8 cellular contexts compared by ENCODE assay signal in the genomic region with DNA sequence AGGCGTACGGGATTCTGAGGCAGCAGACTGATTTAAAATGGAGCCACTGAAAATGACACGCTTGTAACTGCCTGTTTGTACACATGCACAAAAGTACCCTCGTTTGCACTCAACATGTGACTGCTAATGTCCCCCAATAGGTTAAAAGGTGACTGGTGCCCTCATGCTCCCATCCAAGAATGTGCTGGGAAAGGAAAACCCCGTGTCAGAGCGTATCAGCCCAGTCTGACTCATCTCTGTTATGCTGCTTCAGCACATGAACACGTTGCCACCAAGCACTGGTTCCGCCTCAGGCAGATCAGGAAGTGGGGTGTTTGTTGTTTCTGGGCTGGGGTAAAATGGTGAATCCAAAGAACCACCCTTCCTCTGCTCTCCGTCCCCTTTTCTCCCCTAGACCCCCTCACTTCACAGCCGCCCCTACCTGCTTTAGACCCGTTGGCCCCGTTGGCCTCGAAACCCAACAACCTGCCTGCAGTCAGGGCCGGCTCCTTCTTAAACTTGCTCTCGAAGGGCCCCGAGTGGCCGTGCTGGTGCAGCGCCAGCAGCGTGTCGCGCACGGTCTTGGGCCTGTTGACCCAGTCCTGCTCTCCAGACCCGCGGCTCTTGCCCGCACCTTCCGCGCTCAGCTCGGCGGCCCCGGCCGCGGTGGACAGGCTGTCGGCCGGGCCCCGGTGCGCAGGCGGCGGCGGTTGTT. TPM values are rescaled to one million over a fixed set of nuclear protein-coding genes. Genes with fewer than 3 reads are reported as not detected.
DNase-seq lines count a peak whose midpoint lies in the region; ATAC-seq, FAIRE-seq and TF ChIP-seq lines count a peak whose summit lies in the region.

No MANE protein-coding gene starts in this region.

- in situ Hi-C loops in GM13976 (cut with MboI; ENCODE audit: low sequenced_read_pairs, unreplicated experiment) (loop anchor here (25.0 kb wide), 2 partner anchors 229 to 354 kb away; no protein-coding TSS in a partner anchor), HepG2 (cut with HindIII; ENCODE audit: extremely low pct_ligation_motif_present, low pct_unique_long_range_greater_than_20kb) (no loop called here)

- H3K36me3 ChIP-seq in HepG2 (replicated peaks in 1 of 2; ENCODE audit: control insufficient read depth in 1 of 2, insufficient read depth in 2 of 2, low read length in 2 of 2), result peaks cover 5 to 13% of the 10 kb centered on the region in 2 experiments

- H3K79me2 ChIP-seq in HepG2 (ENCODE audit: insufficient read depth, low read length), result peaks cover 58% of the 10 kb centered on the region

- peak overlapping the region; percentile 96 to 100 for H3K27ac ChIP-seq in coronary artery
- H3K27ac ChIP-seq in HepG2 (ENCODE audit: extremely low read length, insufficient read depth, low read length), result peak overlapping the region; percentile 100

- CTCF ChIA-PET in activated CD4-positive, alpha-beta T cell treated with anti-CD3 and anti-CD28 coated beads, Interleukin-2, amount 10 ng/mL, durations not matched to agents 7 days and 5 days (lab: Charles Lee), result interaction anchor here (1.4 kb wide), 1 partner anchor 11 kb away, joined by 3 read pairs; no protein-coding TSS in a partner anchor
- CTCF ChIA-PET in HepG2 (lab: Yijun Ruan, JAX; ENCODE audit: low intra/inter-chr PET ratio, low total read pairs), result no interaction called here

- peak overlapping the region; percentile 84 for H3K4me3 Mint-ChIP-seq in activated CD4-positive, alpha-beta T cell treated with anti-CD3 and anti-CD28 coated beads, Interleukin-2, amount 10 ng/mL, durations not matched to agents 7 days and 5 days

- peaks cover 23% of the 10 kb centered on the region for H3K4me1 ChIP-seq in HepG2 (ENCODE audit: insufficient read depth, low read length)

- TF ChIP-seq POLR2A in HepG2 (IDR thresholded peaks at IDR 0.05; ENCODE audit: insufficient read depth in 1 of 2, low read depth in 2 of 2, low read length in 2 of 2), result peak in 1 of 2 experiments; percentile 90; a peak in 2 of 4 replicates

- POLR2A ChIA-PET in activated CD4-positive, alpha-beta T cell treated with anti-CD3 and anti-CD28 coated beads, Interleukin-2, amount 10 ng/mL, durations not matched to agents 7 days and 5 days (lab: Charles Lee), result no interaction called here
- POLR2A ChIA-PET in HepG2 (lab: Yijun Ruan, JAX), result interaction anchor here (1.0 to 9.7 kb wide), 7 partner anchors 9 to 463 kb away, joined by 3 to 1137 read pairs (median 137); no protein-coding TSS in a partner anchor

- peak overlapping the region; percentile 96 for H3K4me3 ChIP-seq in coronary artery
- peak overlapping the region; percentile 87 to 91 (median 89) for H3K4me3 ChIP-seq in HepG2 (replicated peaks in 1 of 3; ENCODE audit: insufficient read depth in 1 of 3, low read depth in 2 of 3, low read length in 3 of 3)

- no peak overlapping the region for H2AFZ ChIP-seq in HepG2 (ENCODE audit: low read length)

- peak; percentile 74 for DNase-seq in GM13976 (ENCODE audit: low spot score)
- DNase-seq in NCI-H510A treated with DMSO at 0.1 percent for 48 hours (lab: John Stamatoyannopoulos, UW), result peak; percentile 82
- DNase-seq in activated CD4-positive, alpha-beta T cell treated with anti-CD3 and anti-CD28 coated beads, Interleukin-2, amount 10 ng/mL, durations not matched to agents 7 days and 5 days, result peak; percentile 86
- peak; percentile 90 for DNase-seq in coronary artery (ENCODE audit: low spot score)
- peak; percentile 93 for DNase-seq in HepG2 (ENCODE audit: low spot score)
- peak; percentile 82 for DNase-seq in stimulated activated CD4-positive, alpha-beta T cell treated with anti-CD3 and anti-CD28 coated beads, Interleukin-4, amount 100 ng/mL, for 24 hours

- 5% methylated on average over 11 of the region's 39 CpGs for WGBS in HepG2 (ENCODE audit: low lambda C conversion rate)

- peak overlapping the region; percentile 98 for H3K27ac Mint-ChIP-seq in activated CD4-positive, alpha-beta T cell treated with anti-CD3 and anti-CD28 coated beads, Interleukin-2, amount 10 ng/mL, durations not matched to agents 7 days and 5 days

- H3K36me3 Mint-ChIP-seq in activated CD4-positive, alpha-beta T cell treated with anti-CD3 and anti-CD28 coated beads, Interleukin-2, amount 10 ng/mL, durations not matched to agents 7 days and 5 days (ENCODE audit: low read depth), result peaks cover 48% of the 10 kb centered on the region

- H3K27me3 ChIP-seq in HepG2 (ENCODE audit: control insufficient read depth in 1 of 2, insufficient read depth in 2 of 2, low read length in 2 of 2), result no peaks in the 10 kb centered on the region; a peak in 2 of 5 replicates

- H3K4me2 ChIP-seq in HepG2 (ENCODE audit: low read depth, low read length), result peak overlapping the region; percentile 85

- intact Hi-C loops in HepG2 (cut with micrococcal nuclease; ENCODE audit: unreplicated experiment), result loop anchor here (1.0 to 10.0 kb wide), 2 partner anchors 109 to 207 kb away; no protein-coding TSS in a partner anchor

- peak overlapping the region; percentile 97 for H3K9ac ChIP-seq in HepG2 (ENCODE audit: insufficient read depth, low read depth, low read length)

- no peak for TF ChIP-seq RAD21 in HepG2 (CRISPR knock-in tag; IDR thresholded peaks at IDR 0.05)

- peaks cover 51% of the 10 kb centered on the region for H3K4me1 Mint-ChIP-seq in activated CD4-positive, alpha-beta T cell treated with anti-CD3 and anti-CD28 coated beads, Interleukin-2, amount 10 ng/mL, durations not matched to agents 7 days and 5 days

- no peaks in the 10 kb centered on the region for H3K27me3 Mint-ChIP-seq in activated CD4-positive, alpha-beta T cell treated with anti-CD3 and anti-CD28 coated beads, Interleukin-2, amount 10 ng/mL, durations not matched to agents 7 days and 5 days

- peaks cover 9% of the 10 kb centered on the region; the same call in 1 of the 2 replicates for H4K20me1 ChIP-seq in HepG2 (ENCODE audit: insufficient read depth, low read length)

- TF ChIP-seq EP300 in HepG2 (IDR thresholded peaks at IDR 0.05; ENCODE audit: low read depth in 2 of 2, low read length in 2 of 2) (peak in 1 of 2 experiments; percentile 54; a peak in 2 of 4 replicates), HepG2 (CRISPR knock-in tag; IDR thresholded peaks at IDR 0.05; ENCODE audit: borderline replicate concordance) (peak; percentile 38; the same call in 1 of the 2 replicates)

- peak; percentile 32 for FAIRE-seq in HepG2 (lab: Jason Lieb, UNC)

- BruUV-seq in HepG2 (replicated peaks; lab: Mats Ljungman, UMichigan), result no TSS peak

- H3K9me3 ChIP-seq in HepG2 (ENCODE audit: low read length), result no peaks in the 10 kb centered on the region

- TF ChIP-seq CTCF in GM13976 (IDR thresholded peaks at IDR 0.05; ENCODE audit: borderline replicate concordance, control extremely low read depth, extremely low read depth, insufficient read depth, missing control alignments), result no peak
- no peak for TF ChIP-seq CTCF in coronary artery (IDR thresholded peaks at IDR 0.05)
- TF ChIP-seq CTCF in HepG2 (CRISPR knock-in tag; IDR thresholded peaks at IDR 0.05), result no peak

- no peaks in the 10 kb centered on the region for H3K9me3 Mint-ChIP-seq in activated CD4-positive, alpha-beta T cell treated with anti-CD3 and anti-CD28 coated beads, Interleukin-2, amount 10 ng/mL, durations not matched to agents 7 days and 5 days

- ATAC-seq in HG02973 (IDR thresholded peaks at IDR 0.05; ENCODE audit: unreplicated experiment) (peak; percentile 28), HepG2 (peak; percentile 32), HG02885 (IDR thresholded peaks at IDR 0.05; ENCODE audit: poor library complexity, unreplicated experiment) (no peak)

TF ChIP-seq in HepG2, 621 proteins besides CTCF, POLR2A, EP300 and RAD21 (continues in another document):
- TF ChIP-seq HMG20B (CRISPR knock-in tag; conservative IDR thresholded peaks at IDR 0.05) (0 out of 2 replicates have a peak, but pooled peaks have one; percentile 24), TERF1 (CRISPR knock-in tag; IDR thresholded peaks at IDR 0.05) (no peak), LBX2 (CRISPR knock-in tag; IDR thresholded peaks at IDR 0.05; ENCODE audit: borderline replicate concordance) (no peak)

RNA-seq across cellular contexts. Expression of gene IRF2BP2, which starts 1.8 kb away (rescaled TPM):
- total RNA-seq in activated CD4-positive, alpha-beta T cell treated with anti-CD3 and anti-CD28 coated beads, Interleukin-2, amount 10 ng/mL, durations not matched to agents 7 days and 5 days, result 10 to 100 TPM; 83.0 to 95.0 TPM
- total RNA-seq in HepG2 (2016; rRNA removed; fragmentation: Illumina TruSeq; extraction: Trizol), result 127 and 147 TPM in 2 replicates
- 25.1 and 26.8 TPM in 2 replicates for total RNA-seq in HepG2 (2016; cell fraction: cytosol; rRNA removed; fragmentation: Illumina TruSeq; extraction: Trizol; ENCODE audit: low read depth)
- 104 and 154 TPM in 2 replicates for total RNA-seq in HepG2 (2016; cell fraction: insoluble cytoplasmic fraction; rRNA removed; fragmentation: Illumina TruSeq; extraction: Trizol)
- total RNA-seq in HepG2 (2016; cell fraction: membrane; rRNA removed; fragmentation: Illumina TruSeq; extraction: Trizol), result 85.2 and 85.5 TPM in 2 replicates
- 132 and 141 TPM in 2 replicates for total RNA-seq in HepG2 (2016; cell fraction: nucleus; rRNA removed; fragmentation: Illumina TruSeq; extraction: Trizol)
- 140 and 180 TPM in 2 replicates for polyA plus RNA-seq in HepG2 (2011; rRNA removed)
- 82.1 and 111 TPM in 2 replicates for polyA plus RNA-seq in HepG2 (2011; cell fraction: cytosol; rRNA removed)
- polyA plus RNA-seq in HepG2 (2011; cell fraction: nucleus; rRNA removed), result 491 and 557 TPM in 2 replicates
- polyA plus RNA-seq in HepG2 (2012), result 136 and 153 TPM in 2 replicates
- polyA plus RNA-seq in HepG2 (2016; cell fraction: cytosol; fragmentation: Illumina TruSeq; extraction: Trizol; ENCODE audit: low read depth), result 22.4 and 23.1 TPM in 2 replicates
- polyA plus RNA-seq in HepG2 (2016; cell fraction: insoluble cytoplasmic fraction; fragmentation: Illumina TruSeq; extraction: Trizol; ENCODE audit: low read depth), result 127 and 168 TPM in 2 replicates
- 58.5 and 65.6 TPM in 2 replicates for polyA plus RNA-seq in HepG2 (2016; cell fraction: membrane; fragmentation: Illumina TruSeq; extraction: Trizol; ENCODE audit: low read depth)
- polyA plus RNA-seq in HepG2 (2016; cell fraction: nucleus; fragmentation: Illumina TruSeq; extraction: Trizol; ENCODE audit: insufficient read depth, low read depth), result 293 and 322 TPM in 2 replicates
- polyA minus RNA-seq in HepG2 (2011; rRNA and poly(A)+ RNA removed; ENCODE audit: low replicate concordance), result 43.4 and 196 TPM in 2 replicates
- 155 and 170 TPM in 2 replicates for polyA minus RNA-seq in HepG2 (2011; cell fraction: cytosol; rRNA and poly(A)+ RNA removed)
- 115 and 118 TPM in 2 replicates for polyA minus RNA-seq in HepG2 (2011; cell fraction: nucleus; rRNA and poly(A)+ RNA removed)
